2 cellular contexts compared by ENCODE assay signal in the genomic region with DNA sequence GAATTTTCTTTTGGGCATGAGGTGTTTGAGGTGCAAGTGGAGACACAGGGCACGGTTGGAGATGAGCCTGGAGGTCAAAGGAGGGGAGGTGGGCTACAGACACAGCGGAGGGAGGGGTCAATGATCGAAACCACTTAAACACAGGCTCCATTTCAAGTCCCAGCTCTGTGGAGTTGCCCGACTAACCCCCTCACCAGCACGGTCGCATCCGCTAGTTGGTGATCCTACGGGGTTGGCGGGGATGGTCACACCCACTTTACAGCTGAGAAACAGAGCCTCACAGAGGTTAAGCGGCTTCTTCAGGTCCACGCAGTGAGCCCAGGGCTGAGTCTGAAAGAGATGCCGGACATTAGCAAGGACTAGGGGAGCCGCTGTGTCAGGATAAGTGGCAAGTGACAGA.
TF ChIP-seq lines count a peak whose summit lies in the region.

No MANE protein-coding gene starts in this region.

TF ChIP-seq in HepG2, 621 proteins besides CTCF, POLR2A, EP300 and RAD21 (continued from another document):
- TF ChIP-seq SNAPC4 (CRISPR knock-in tag; IDR thresholded peaks at IDR 0.05): no peak
- no peak for TF ChIP-seq ZNF569 (CRISPR knock-in tag; IDR thresholded peaks at IDR 0.05; ENCODE audit: borderline replicate concordance)
- no peak for TF ChIP-seq RFXAP (CRISPR knock-in tag; IDR thresholded peaks at IDR 0.05; ENCODE audit: borderline replicate concordance)
- no peak for TF ChIP-seq ZNF20 (CRISPR knock-in tag; IDR thresholded peaks at IDR 0.05)
- no peak for TF ChIP-seq FIP1L1 (IDR thresholded peaks at IDR 0.05; ENCODE audit: borderline replicate concordance, insufficient read depth, low read depth, low read length)
- no peak for TF ChIP-seq TEAD3 (CRISPR knock-in tag; optimal IDR thresholded peaks at IDR 0.05; ENCODE audit: borderline replicate concordance)
- TF ChIP-seq BRD4 (CRISPR knock-in tag; IDR thresholded peaks at IDR 0.05): no peak
- TF ChIP-seq PHB2 (IDR thresholded peaks at IDR 0.05; ENCODE audit: partially characterized antibody): no peak
- TF ChIP-seq PCBP1 (IDR thresholded peaks at IDR 0.05; ENCODE audit: borderline replicate concordance, low read depth, low read length): no peak

TF ChIP-seq in WTC11, 78 proteins besides CTCF, POLR2A, EP300 and RAD21 (continued from another document):
- no peak for TF ChIP-seq NFATC4 (CRISPR knock-in tag; IDR thresholded peaks at IDR 0.05)
- no peak for TF ChIP-seq SMAD3 (CRISPR knock-in tag; IDR thresholded peaks at IDR 0.05; ENCODE audit: borderline replicate concordance)
- TF ChIP-seq HMGA2 (CRISPR knock-in tag; IDR thresholded peaks at IDR 0.05): no peak
- no peak for TF ChIP-seq JUN (CRISPR knock-in tag; IDR thresholded peaks at IDR 0.05)
- no peak for TF ChIP-seq ZNF232 (CRISPR knock-in tag; IDR thresholded peaks at IDR 0.05)
- TF ChIP-seq, protein P1, sequence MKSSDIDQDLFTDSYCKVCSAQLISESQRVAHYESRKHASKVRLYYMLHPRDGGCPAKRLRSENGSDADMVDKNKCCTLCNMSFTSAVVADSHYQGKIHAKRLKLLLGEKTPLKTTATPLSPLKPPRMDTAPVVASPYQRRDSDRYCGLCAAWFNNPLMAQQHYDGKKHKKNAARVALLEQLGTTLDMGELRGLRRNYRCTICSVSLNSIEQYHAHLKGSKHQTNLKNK (CRISPR knock-in tag; IDR thresholded peaks at IDR 0.05): no peak
- TF ChIP-seq NFE2L1 (CRISPR knock-in tag; IDR thresholded peaks at IDR 0.05): no peak
